ENCODE assay signal across 1 cellular context in the genomic region with DNA sequence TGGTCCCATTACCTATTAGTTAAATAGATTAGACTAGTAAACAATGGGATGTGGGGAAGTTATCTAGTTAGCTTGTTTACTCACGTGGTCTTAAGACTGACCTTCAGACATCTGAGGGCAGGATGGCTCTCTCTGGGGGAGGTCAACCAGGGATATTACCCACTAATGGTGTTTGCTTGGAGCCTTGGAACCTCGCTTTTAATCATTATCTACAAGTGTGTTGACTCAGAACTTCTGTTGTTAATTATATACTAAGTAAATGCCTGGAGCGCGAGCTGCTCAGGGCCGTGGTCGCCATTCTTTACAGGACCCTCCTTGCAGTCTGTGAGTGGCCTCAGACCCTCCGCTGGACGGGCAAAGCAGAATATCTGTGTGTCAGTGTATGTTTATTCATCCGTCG.
A peak's percentile ranks its signal among the peaks of the same experiment; 100 is the strongest.
TF ChIP-seq lines count a peak whose summit lies in the region.

No MANE protein-coding gene starts in this region.

TF ChIP-seq in HepG2, 621 proteins besides CTCF, POLR2A, EP300 and RAD21 (continued from another document and continues in another):
- TF ChIP-seq THRA (CRISPR knock-in tag; IDR thresholded peaks at IDR 0.05; ENCODE audit: borderline replicate concordance) (peak; percentile 92; the same call in 1 of the 2 replicates), ZNF891 (CRISPR knock-in tag; IDR thresholded peaks at IDR 0.05) (no peak), HNRNPLL (IDR thresholded peaks at IDR 0.05; ENCODE audit: low read depth, low read length, poor library complexity, severe bottlenecking) (no peak), HMGXB3 (CRISPR knock-in tag; IDR thresholded peaks at IDR 0.05; ENCODE audit: borderline replicate concordance) (no peak), HHEX (CRISPR knock-in tag; IDR thresholded peaks at IDR 0.05) (peak; percentile 91), NKX3-1 (CRISPR knock-in tag; IDR thresholded peaks at IDR 0.05) (no peak), ZNF878 (CRISPR knock-in tag; IDR thresholded peaks at IDR 0.05) (no peak), NFYC (CRISPR knock-in tag; IDR thresholded peaks at IDR 0.05) (no peak), ZBTB49 (CRISPR knock-in tag; IDR thresholded peaks at IDR 0.05; ENCODE audit: borderline replicate concordance) (no peak), ISL2 (CRISPR knock-in tag; IDR thresholded peaks at IDR 0.05) (peak; percentile 77), ZSCAN20 (CRISPR knock-in tag; IDR thresholded peaks at IDR 0.05; ENCODE audit: borderline replicate concordance) (no peak), ZNF609 (CRISPR knock-in tag; IDR thresholded peaks at IDR 0.05; ENCODE audit: borderline replicate concordance) (peak; percentile 91), DPF2 (CRISPR knock-in tag; IDR thresholded peaks at IDR 0.05; ENCODE audit: borderline replicate concordance, low read depth) (no peak), PAXIP1 (CRISPR knock-in tag; conservative IDR thresholded peaks at IDR 0.05) (peak; percentile 37; the same call in 1 of the 2 replicates), SIN3A (IDR thresholded peaks at IDR 0.05; ENCODE audit: borderline replicate concordance, low read depth, low read length) (no peak), POLR2AphosphoS2 (IDR thresholded peaks at IDR 0.05; ENCODE audit: low read depth, low read length) (no peak), JARID2 (CRISPR knock-in tag; IDR thresholded peaks at IDR 0.05; ENCODE audit: insufficient replicate concordance) (no peak), ZNF841 (CRISPR knock-in tag; IDR thresholded peaks at IDR 0.05; ENCODE audit: borderline replicate concordance) (no peak), SOX5 (CRISPR knock-in tag; IDR thresholded peaks at IDR 0.05; ENCODE audit: borderline replicate concordance) (peak; percentile 62; the same call in 1 of the 2 replicates), ZNF235 (CRISPR knock-in tag; IDR thresholded peaks at IDR 0.05; ENCODE audit: borderline replicate concordance) (no peak), MTERF4 (CRISPR knock-in tag; IDR thresholded peaks at IDR 0.05) (no peak), HNF1B (CRISPR knock-in tag; IDR thresholded peaks at IDR 0.05) (0 out of 2 replicates have a peak, but pooled peaks have one; percentile 29), ZNF558 (CRISPR knock-in tag; IDR thresholded peaks at IDR 0.05; ENCODE audit: borderline replicate concordance) (no peak)
- TF ChIP-seq, protein P1, sequence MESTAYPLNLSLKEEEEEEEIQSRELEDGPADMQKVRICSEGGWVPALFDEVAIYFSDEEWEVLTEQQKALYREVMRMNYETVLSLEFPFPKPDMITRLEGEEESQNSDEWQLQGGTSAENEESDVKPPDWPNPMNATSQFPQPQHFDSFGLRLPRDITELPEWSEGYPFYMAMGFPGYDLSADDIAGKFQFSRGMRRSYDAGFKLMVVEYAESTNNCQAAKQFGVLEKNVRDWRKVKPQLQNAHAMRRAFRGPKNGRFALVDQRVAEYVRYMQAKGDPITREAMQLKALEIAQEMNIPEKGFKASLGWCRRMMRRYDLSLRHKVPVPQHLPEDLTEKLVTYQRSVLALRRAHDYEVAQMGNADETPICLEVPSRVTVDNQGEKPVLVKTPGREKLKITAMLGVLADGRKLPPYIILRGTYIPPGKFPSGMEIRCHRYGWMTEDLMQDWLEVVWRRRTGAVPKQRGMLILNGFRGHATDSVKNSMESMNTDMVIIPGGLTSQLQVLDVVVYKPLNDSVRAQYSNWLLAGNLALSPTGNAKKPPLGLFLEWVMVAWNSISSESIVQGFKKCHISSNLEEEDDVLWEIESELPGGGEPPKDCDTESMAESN (CRISPR knock-in tag; conservative IDR thresholded peaks at IDR 0.05) = no peak
- TF ChIP-seq, protein P2, sequence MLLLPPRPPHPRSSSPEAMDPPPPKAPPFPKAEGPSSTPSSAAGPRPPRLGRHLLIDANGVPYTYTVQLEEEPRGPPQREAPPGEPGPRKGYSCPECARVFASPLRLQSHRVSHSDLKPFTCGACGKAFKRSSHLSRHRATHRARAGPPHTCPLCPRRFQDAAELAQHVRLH (CRISPR knock-in tag; IDR thresholded peaks at IDR 0.05; ENCODE audit: borderline replicate concordance, low read depth) = no peak
- TF ChIP-seq, protein P3, sequence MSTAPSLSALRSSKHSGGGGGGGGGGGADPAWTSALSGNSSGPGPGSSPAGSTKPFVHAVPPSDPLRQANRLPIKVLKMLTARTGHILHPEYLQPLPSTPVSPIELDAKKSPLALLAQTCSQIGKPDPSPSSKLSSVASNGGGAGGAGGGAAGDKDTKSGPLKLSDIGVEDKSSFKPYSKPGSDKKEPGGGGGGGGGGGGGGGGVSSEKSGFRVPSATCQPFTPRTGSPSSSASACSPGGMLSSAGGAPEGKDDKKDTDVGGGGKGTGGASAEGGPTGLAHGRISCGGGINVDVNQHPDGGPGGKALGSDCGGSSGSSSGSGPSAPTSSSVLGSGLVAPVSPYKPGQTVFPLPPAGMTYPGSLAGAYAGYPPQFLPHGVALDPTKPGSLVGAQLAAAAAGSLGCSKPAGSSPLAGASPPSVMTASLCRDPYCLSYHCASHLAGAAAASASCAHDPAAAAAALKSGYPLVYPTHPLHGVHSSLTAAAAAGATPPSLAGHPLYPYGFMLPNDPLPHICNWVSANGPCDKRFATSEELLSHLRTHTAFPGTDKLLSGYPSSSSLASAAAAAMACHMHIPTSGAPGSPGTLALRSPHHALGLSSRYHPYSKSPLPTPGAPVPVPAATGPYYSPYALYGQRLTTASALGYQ (CRISPR knock-in tag; IDR thresholded peaks at IDR 0.05) = peak; percentile 41; the same call in 1 of the 2 replicates
